Comparison of ENCODE assay signal across 23 cellular contexts in the genomic region with DNA sequence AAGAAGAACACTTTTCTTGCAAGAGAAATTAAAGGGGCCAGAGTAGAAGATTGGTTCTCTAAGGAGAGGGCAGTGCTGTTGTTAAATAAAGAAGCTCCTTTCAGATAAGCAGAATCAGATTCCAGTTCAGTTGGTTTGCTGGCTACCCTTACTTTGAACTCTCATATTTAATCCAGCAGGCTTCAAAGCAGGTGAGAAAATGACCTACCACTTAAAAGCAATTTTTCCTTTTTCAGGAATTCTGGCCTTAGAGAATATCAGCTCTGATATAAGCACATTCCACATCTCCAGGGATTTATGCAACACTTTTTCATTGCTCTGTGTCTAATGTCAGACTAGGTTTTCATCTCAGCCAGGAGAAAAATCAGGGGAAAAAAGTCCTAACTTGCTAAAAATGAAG. TPM values are rescaled to one million over a fixed set of nuclear protein-coding genes. Genes with fewer than 3 reads are reported as not detected.
DNase-seq lines count a peak whose midpoint lies in the region; ATAC-seq, FAIRE-seq and TF ChIP-seq lines count a peak whose summit lies in the region.
"Had no signal": no experiment of that assay in that cellular context is flagged by ENCODE, and none has a peak within 500 bp of the region (broad histone marks: within the 10 kb centered on the region; RNA-seq: fewer than 3 reads in every experiment).

No MANE protein-coding gene starts in this region.

- no peak overlapping the region for H2AFZ ChIP-seq in osteoblast (ENCODE audit: low read length)
- H2AFZ ChIP-seq: GM23248, PC-9 had no signal

- FAIRE-seq in G401.6 (lab: Jason Lieb, UNC), result peak; percentile 62
- FAIRE-seq: HepG2 had no signal

- H3K27ac ChIP-seq in osteoblast (ENCODE audit: low read depth, low read length) (peak overlapping the region; percentile 72), psoas muscle (no peak overlapping the region)
- H3K27ac ChIP-seq: GM23248, PC-9, SJSA1 had no signal

- no peaks in the 10 kb centered on the region for H4K20me1 ChIP-seq in osteoblast (ENCODE audit: insufficient read depth, low read length)

- no peaks in the 10 kb centered on the region for H3K79me2 ChIP-seq in osteoblast (ENCODE audit: insufficient read depth, low read length)

- peaks cover 64% of the 10 kb centered on the region for H3K4me1 ChIP-seq in osteoblast (ENCODE audit: insufficient read depth, low read length)
- no peaks in the 10 kb centered on the region for H3K4me1 ChIP-seq in psoas muscle

- H3K36me3 ChIP-seq in osteoblast (ENCODE audit: insufficient read depth, low read length), result peaks cover 5% of the 10 kb centered on the region
- peaks cover 5 to 70% of the 10 kb centered on the region in 2 donors for H3K36me3 ChIP-seq in psoas muscle (ENCODE audit: insufficient read depth in 1 of 2, low read depth in 1 of 2)

- H3K4me2 ChIP-seq in osteoblast (ENCODE audit: insufficient read depth, low read length), result no peak overlapping the region
- H3K4me2 ChIP-seq: PC-9 had no signal

- intact Hi-C loops in psoas muscle (cut with DNase I), result no loop called here

- TF ChIP-seq CTCF in fibroblast of the aortic adventitia (IDR thresholded peaks at IDR 0.05; ENCODE audit: insufficient read depth, low read length), result no peak
- TF ChIP-seq CTCF in osteoblast (IDR thresholded peaks at IDR 0.05; ENCODE audit: extremely low read depth, low read depth, low read length), result no peak
- TF ChIP-seq CTCF in psoas muscle (IDR thresholded peaks at IDR 0.05), result no peak

- DNase-seq in amniotic epithelial cell (ENCODE audit: low read depth) (peak; percentile 80), fibroblast of the aortic adventitia (ENCODE audit: low read depth) (peak; percentile 49), osteoblast (ENCODE audit: insufficient read length, low spot score, missing footprints) (no peak), NCI-H1092 treated with DMSO at 0.1 percent for 48 hours (lab: John Stamatoyannopoulos, UW) (no peak), D341Med (ENCODE audit: low spot score) (no peak), psoas muscle (no peak)
- DNase-seq: Calu3, DMS53, GM23248, H7, Karpas-422, NCI-H1105, NCI-H1436 treated with DMSO at 0.1 percent for 48 hours, NCI-H187 treated with DMSO at 0.1 percent for 48 hours, NCI-H446 treated with DMSO at 0.1 percent for 48 hours, NCI-H526 treated with DMSO at 0.1 percent for 48 hours, PC-9 had no signal

- H3K9me3 ChIP-seq in osteoblast (ENCODE audit: low read depth, low read length) (no peaks in the 10 kb centered on the region), psoas muscle (no peaks in the 10 kb centered on the region)
- H3K9me3 ChIP-seq: SJSA1 had no signal

- H3K27me3 ChIP-seq in osteoblast (ENCODE audit: insufficient read depth, low read length), result no peaks in the 10 kb centered on the region
- no peaks in the 10 kb centered on the region for H3K27me3 ChIP-seq in psoas muscle (ENCODE audit: insufficient read depth in 3 of 3, low read length in 2 of 3)
- H3K27me3 ChIP-seq: SJSA1 had no signal

- ATAC-seq in psoas muscle, result no peak
- ATAC-seq: HepG2, Right ventricle myocardium inferior had no signal

- H3K4me3 ChIP-seq in fibroblast of the aortic adventitia (ENCODE audit: low read depth, low read length), result no peak overlapping the region
- no peak overlapping the region for H3K4me3 ChIP-seq in osteoblast (ENCODE audit: insufficient read depth, low read length)
- H3K4me3 ChIP-seq in psoas muscle, result no peak overlapping the region
- H3K4me3 ChIP-seq: GM23248, PC-9, SJSA1 had no signal

RNA-seq across cellular contexts. Expression of a gene that starts 28.7 kb away (rescaled TPM):
- total RNA-seq in fibroblast of the aortic adventitia (ENCODE audit: low replicate concordance), result 1.8 and 2.4 TPM in 2 replicates
- total RNA-seq in osteoblast, result 1.5 and 2.2 TPM in 2 replicates
- under 1 TPM; 0.32 to 0.86 (median 0.43) TPM for total RNA-seq in psoas muscle
- polyA plus RNA-seq in psoas muscle, result under 1 TPM; 0.18 to 0.40 (median 0.39) TPM
- total RNA-seq: A172, RPMI7951 had no signal

Comparison
In these comparisons a context has a peak if more than half of its experiments do, and no peak if none do; other contexts are left out.
1. DNase-seq: peak in amniotic epithelial cell (single experiment) and fibroblast of the aortic adventitia (single experiment); none in osteoblast (single experiment), NCI-H1092 treated with DMSO at 0.1 percent for 48 hours (single experiment), D341Med (single experiment) and psoas muscle (0 of 2).